3 cellular contexts compared by ENCODE assay signal in the genomic region with DNA sequence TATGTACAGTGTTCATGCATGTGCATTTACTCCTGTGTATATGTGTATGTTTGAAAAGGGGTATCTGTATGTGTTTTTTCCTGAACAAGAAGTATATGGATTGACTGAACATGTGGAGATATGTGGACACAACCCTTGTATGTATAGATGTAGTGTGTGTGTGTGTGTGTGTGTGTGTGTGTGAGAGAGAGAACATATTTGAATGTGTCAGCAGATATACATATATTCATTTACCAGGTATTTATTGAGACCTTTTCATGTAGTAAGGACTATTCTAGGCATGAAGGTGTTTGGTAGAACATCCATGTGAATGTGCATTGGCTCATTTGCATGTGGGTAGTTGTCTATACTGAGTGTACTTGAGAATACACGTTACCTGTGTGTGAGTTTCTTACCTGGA.
TF ChIP-seq lines count a peak whose summit lies in the region.

No MANE protein-coding gene starts in this region.

TF ChIP-seq in HepG2, 621 proteins besides CTCF, POLR2A, EP300 and RAD21:
- TF ChIP-seq, protein P1, sequence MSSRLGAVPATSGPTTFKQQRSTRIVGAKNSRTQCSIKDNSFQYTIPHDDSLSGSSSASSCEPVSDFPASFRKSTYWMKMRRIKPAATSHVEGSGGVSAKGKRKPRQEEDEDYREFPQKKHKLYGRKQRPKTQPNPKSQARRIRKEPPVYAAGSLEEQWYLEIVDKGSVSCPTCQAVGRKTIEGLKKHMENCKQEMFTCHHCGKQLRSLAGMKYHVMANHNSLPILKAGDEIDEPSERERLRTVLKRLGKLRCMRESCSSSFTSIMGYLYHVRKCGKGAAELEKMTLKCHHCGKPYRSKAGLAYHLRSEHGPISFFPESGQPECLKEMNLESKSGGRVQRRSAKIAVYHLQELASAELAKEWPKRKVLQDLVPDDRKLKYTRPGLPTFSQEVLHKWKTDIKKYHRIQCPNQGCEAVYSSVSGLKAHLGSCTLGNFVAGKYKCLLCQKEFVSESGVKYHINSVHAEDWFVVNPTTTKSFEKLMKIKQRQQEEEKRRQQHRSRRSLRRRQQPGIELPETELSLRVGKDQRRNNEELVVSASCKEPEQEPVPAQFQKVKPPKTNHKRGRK (CRISPR knock-in tag; IDR thresholded peaks at IDR 0.05): no peak
- peak; percentile 76 for TF ChIP-seq MAFF (IDR thresholded peaks at IDR 0.05; ENCODE audit: low read depth, low read length)
- TF ChIP-seq ZNF7 (CRISPR knock-in tag; IDR thresholded peaks at IDR 0.05): no peak
- TF ChIP-seq CERS6 (CRISPR knock-in tag; IDR thresholded peaks at IDR 0.05): no peak
- TF ChIP-seq MAFK (conservative IDR thresholded peaks at IDR 0.05 in 1 of 2, IDR thresholded peaks at IDR 0.05 in 1 of 2; ENCODE audit: low read length in 2 of 2): peak; percentile 77 to 88

TF ChIP-seq in HCT116, 20 proteins besides CTCF, POLR2A, EP300 and RAD21:
- TF ChIP-seq EGR1 (IDR thresholded peaks at IDR 0.05; ENCODE audit: low read depth) (no peak), ATF3 (IDR thresholded peaks at IDR 0.05) (no peak), EZH2 (IDR thresholded peaks at IDR 0.05) (no peak), MAX (IDR thresholded peaks at IDR 0.05) (no peak), TCF7L2 (IDR thresholded peaks at IDR 0.05; ENCODE audit: borderline replicate concordance, extremely low read depth, insufficient read depth, insufficient read length) (no peak), YY1 (IDR thresholded peaks at IDR 0.05; ENCODE audit: extremely low read depth, insufficient replicate concordance, low read depth, low read length) (no peak), SIN3A (IDR thresholded peaks at IDR 0.05; ENCODE audit: low read depth) (no peak), ZFX (IDR thresholded peaks at IDR 0.05) (no peak), EZH2phosphoT487 (IDR thresholded peaks at IDR 0.05; ENCODE audit: borderline replicate concordance) (no peak), SP1 (IDR thresholded peaks at IDR 0.05; ENCODE audit: low read depth) (no peak), SRF (IDR thresholded peaks at IDR 0.05; ENCODE audit: low read depth) (no peak), JUND (IDR thresholded peaks at IDR 0.05) (no peak), CEBPB (IDR thresholded peaks at IDR 0.05; ENCODE audit: low read depth) (no peak), FOSL1 (IDR thresholded peaks at IDR 0.05; ENCODE audit: low read depth) (no peak), CBX3 (IDR thresholded peaks at IDR 0.05; ENCODE audit: low read depth) (no peak), POLR2AphosphoS5 (IDR thresholded peaks at IDR 0.05; ENCODE audit: low read depth, low read length) (no peak), ZNF274 (IDR thresholded peaks at IDR 0.05; ENCODE audit: low read depth, low read length) (no peak), ELF1 (IDR thresholded peaks at IDR 0.05; ENCODE audit: borderline replicate concordance, low read depth) (no peak)
- TF ChIP-seq, protein P2, sequence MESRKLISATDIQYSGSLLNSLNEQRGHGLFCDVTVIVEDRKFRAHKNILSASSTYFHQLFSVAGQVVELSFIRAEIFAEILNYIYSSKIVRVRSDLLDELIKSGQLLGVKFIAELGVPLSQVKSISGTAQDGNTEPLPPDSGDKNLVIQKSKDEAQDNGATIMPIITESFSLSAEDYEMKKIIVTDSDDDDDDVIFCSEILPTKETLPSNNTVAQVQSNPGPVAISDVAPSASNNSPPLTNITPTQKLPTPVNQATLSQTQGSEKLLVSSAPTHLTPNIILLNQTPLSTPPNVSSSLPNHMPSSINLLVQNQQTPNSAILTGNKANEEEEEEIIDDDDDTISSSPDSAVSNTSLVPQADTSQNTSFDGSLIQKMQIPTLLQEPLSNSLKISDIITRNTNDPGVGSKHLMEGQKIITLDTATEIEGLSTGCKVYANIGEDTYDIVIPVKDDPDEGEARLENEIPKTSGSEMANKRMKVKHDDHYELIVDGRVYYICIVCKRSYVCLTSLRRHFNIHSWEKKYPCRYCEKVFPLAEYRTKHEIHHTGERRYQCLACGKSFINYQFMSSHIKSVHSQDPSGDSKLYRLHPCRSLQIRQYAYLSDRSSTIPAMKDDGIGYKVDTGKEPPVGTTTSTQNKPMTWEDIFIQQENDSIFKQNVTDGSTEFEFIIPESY (IDR thresholded peaks at IDR 0.05; ENCODE audit: extremely low read depth, insufficient replicate concordance, low read length): no peak
- TF ChIP-seq, protein P3, sequence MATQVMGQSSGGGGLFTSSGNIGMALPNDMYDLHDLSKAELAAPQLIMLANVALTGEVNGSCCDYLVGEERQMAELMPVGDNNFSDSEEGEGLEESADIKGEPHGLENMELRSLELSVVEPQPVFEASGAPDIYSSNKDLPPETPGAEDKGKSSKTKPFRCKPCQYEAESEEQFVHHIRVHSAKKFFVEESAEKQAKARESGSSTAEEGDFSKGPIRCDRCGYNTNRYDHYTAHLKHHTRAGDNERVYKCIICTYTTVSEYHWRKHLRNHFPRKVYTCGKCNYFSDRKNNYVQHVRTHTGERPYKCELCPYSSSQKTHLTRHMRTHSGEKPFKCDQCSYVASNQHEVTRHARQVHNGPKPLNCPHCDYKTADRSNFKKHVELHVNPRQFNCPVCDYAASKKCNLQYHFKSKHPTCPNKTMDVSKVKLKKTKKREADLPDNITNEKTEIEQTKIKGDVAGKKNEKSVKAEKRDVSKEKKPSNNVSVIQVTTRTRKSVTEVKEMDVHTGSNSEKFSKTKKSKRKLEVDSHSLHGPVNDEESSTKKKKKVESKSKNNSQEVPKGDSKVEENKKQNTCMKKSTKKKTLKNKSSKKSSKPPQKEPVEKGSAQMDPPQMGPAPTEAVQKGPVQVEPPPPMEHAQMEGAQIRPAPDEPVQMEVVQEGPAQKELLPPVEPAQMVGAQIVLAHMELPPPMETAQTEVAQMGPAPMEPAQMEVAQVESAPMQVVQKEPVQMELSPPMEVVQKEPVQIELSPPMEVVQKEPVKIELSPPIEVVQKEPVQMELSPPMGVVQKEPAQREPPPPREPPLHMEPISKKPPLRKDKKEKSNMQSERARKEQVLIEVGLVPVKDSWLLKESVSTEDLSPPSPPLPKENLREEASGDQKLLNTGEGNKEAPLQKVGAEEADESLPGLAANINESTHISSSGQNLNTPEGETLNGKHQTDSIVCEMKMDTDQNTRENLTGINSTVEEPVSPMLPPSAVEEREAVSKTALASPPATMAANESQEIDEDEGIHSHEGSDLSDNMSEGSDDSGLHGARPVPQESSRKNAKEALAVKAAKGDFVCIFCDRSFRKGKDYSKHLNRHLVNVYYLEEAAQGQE (IDR thresholded peaks at IDR 0.05; ENCODE audit: low read depth): no peak

TF ChIP-seq in K562, 482 proteins besides CTCF, POLR2A, EP300 and RAD21:
- no peak for TF ChIP-seq ATF3 (IDR thresholded peaks at IDR 0.05)
- no peak for TF ChIP-seq ATF3 (CRISPR knock-in tag; conservative IDR thresholded peaks at IDR 0.05)
- no peak for TF ChIP-seq E2F5 (CRISPR knock-in tag; IDR thresholded peaks at IDR 0.05)
- TF ChIP-seq C11orf30 (IDR thresholded peaks at IDR 0.05; ENCODE audit: low read depth): peak; percentile 60
- no peak for TF ChIP-seq ZBTB40 (IDR thresholded peaks at IDR 0.05)
- no peak for TF ChIP-seq ZBTB40 (CRISPR knock-in tag; IDR thresholded peaks at IDR 0.05)
- TF ChIP-seq ZNF316 (IDR thresholded peaks at IDR 0.05): peak; percentile 85
- no peak for TF ChIP-seq ETV5 (CRISPR knock-in tag; IDR thresholded peaks at IDR 0.05; ENCODE audit: low read depth)
- peak; percentile 40; the same call in 1 of the 2 replicates for TF ChIP-seq MAFG (tag; conservative IDR thresholded peaks at IDR 0.05)
- no peak for TF ChIP-seq MIER1 (IDR thresholded peaks at IDR 0.05; ENCODE audit: low read depth)
